Comparison of ENCODE assay signal across 1 cellular context in genomic region chr1:94120983-94121382, GRCh38.
TF ChIP-seq lines count a peak whose summit lies in the region.

Gene ABCA4 (minus strand): TSS chr1:94121148. CDS start chr1:94121045, 103 bp downstream.

TF ChIP-seq in HepG2, 621 proteins besides CTCF, POLR2A, EP300 and RAD21:
- TF ChIP-seq, protein P1, sequence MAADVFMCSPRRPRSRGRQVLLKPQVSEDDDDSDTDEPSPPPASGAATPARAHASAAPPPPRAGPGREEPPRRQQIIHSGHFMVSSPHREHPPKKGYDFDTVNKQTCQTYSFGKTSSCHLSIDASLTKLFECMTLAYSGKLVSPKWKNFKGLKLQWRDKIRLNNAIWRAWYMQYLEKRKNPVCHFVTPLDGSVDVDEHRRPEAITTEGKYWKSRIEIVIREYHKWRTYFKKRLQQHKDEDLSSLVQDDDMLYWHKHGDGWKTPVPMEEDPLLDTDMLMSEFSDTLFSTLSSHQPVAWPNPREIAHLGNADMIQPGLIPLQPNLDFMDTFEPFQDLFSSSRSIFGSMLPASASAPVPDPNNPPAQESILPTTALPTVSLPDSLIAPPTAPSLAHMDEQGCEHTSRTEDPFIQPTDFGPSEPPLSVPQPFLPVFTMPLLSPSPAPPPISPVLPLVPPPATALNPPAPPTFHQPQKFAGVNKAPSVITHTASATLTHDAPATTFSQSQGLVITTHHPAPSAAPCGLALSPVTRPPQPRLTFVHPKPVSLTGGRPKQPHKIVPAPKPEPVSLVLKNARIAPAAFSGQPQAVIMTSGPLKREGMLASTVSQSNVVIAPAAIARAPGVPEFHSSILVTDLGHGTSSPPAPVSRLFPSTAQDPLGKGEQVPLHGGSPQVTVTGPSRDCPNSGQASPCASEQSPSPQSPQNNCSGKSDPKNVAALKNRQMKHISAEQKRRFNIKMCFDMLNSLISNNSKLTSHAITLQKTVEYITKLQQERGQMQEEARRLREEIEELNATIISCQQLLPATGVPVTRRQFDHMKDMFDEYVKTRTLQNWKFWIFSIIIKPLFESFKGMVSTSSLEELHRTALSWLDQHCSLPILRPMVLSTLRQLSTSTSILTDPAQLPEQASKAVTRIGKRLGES (CRISPR knock-in tag; IDR thresholded peaks at IDR 0.05; ENCODE audit: borderline replicate concordance): no peak
- TF ChIP-seq, protein P2, sequence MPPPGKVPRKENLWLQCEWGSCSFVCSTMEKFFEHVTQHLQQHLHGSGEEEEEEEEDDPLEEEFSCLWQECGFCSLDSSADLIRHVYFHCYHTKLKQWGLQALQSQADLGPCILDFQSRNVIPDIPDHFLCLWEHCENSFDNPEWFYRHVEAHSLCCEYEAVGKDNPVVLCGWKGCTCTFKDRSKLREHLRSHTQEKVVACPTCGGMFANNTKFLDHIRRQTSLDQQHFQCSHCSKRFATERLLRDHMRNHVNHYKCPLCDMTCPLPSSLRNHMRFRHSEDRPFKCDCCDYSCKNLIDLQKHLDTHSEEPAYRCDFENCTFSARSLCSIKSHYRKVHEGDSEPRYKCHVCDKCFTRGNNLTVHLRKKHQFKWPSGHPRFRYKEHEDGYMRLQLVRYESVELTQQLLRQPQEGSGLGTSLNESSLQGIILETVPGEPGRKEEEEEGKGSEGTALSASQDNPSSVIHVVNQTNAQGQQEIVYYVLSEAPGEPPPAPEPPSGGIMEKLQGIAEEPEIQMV (CRISPR knock-in tag; IDR thresholded peaks at IDR 0.05; ENCODE audit: low read depth): no peak
- TF ChIP-seq CENPX (CRISPR knock-in tag; IDR thresholded peaks at IDR 0.05) (no peak), ZFP36L1 (CRISPR knock-in tag; IDR thresholded peaks at IDR 0.05) (no peak), ZNF335 (CRISPR knock-in tag; IDR thresholded peaks at IDR 0.05) (0 out of 2 replicates have a peak, but pooled peaks have one; percentile 9), ZNF775 (CRISPR knock-in tag; IDR thresholded peaks at IDR 0.05; ENCODE audit: borderline replicate concordance) (no peak), HNF4A (CRISPR knock-in tag; IDR thresholded peaks at IDR 0.05) (peak; percentile 12; the same call in 1 of the 2 replicates), REL (CRISPR knock-in tag; conservative IDR thresholded peaks at IDR 0.05) (no peak), ZNF350 (CRISPR knock-in tag; IDR thresholded peaks at IDR 0.05; ENCODE audit: borderline replicate concordance, low read depth) (peak; percentile 13; the same call in 1 of the 2 replicates), ZNF333 (CRISPR knock-in tag; IDR thresholded peaks at IDR 0.05; ENCODE audit: borderline replicate concordance) (no peak), BRD4 (CRISPR knock-in tag; IDR thresholded peaks at IDR 0.05) (no peak), NBN (conservative IDR thresholded peaks at IDR 0.05) (no peak), CCDC6 (CRISPR knock-in tag; IDR thresholded peaks at IDR 0.05) (peak; percentile 36), ZNF878 (CRISPR knock-in tag; IDR thresholded peaks at IDR 0.05) (0 out of 2 replicates have a peak, but pooled peaks have one; percentile 39), SNAPC4 (CRISPR knock-in tag; IDR thresholded peaks at IDR 0.05) (no peak), ZNF879 (CRISPR knock-in tag; IDR thresholded peaks at IDR 0.05) (no peak), RXRA (CRISPR knock-in tag; IDR thresholded peaks at IDR 0.05) (no peak), ZNF354B (CRISPR knock-in tag; IDR thresholded peaks at IDR 0.05) (no peak)
- TF ChIP-seq, protein P3, sequence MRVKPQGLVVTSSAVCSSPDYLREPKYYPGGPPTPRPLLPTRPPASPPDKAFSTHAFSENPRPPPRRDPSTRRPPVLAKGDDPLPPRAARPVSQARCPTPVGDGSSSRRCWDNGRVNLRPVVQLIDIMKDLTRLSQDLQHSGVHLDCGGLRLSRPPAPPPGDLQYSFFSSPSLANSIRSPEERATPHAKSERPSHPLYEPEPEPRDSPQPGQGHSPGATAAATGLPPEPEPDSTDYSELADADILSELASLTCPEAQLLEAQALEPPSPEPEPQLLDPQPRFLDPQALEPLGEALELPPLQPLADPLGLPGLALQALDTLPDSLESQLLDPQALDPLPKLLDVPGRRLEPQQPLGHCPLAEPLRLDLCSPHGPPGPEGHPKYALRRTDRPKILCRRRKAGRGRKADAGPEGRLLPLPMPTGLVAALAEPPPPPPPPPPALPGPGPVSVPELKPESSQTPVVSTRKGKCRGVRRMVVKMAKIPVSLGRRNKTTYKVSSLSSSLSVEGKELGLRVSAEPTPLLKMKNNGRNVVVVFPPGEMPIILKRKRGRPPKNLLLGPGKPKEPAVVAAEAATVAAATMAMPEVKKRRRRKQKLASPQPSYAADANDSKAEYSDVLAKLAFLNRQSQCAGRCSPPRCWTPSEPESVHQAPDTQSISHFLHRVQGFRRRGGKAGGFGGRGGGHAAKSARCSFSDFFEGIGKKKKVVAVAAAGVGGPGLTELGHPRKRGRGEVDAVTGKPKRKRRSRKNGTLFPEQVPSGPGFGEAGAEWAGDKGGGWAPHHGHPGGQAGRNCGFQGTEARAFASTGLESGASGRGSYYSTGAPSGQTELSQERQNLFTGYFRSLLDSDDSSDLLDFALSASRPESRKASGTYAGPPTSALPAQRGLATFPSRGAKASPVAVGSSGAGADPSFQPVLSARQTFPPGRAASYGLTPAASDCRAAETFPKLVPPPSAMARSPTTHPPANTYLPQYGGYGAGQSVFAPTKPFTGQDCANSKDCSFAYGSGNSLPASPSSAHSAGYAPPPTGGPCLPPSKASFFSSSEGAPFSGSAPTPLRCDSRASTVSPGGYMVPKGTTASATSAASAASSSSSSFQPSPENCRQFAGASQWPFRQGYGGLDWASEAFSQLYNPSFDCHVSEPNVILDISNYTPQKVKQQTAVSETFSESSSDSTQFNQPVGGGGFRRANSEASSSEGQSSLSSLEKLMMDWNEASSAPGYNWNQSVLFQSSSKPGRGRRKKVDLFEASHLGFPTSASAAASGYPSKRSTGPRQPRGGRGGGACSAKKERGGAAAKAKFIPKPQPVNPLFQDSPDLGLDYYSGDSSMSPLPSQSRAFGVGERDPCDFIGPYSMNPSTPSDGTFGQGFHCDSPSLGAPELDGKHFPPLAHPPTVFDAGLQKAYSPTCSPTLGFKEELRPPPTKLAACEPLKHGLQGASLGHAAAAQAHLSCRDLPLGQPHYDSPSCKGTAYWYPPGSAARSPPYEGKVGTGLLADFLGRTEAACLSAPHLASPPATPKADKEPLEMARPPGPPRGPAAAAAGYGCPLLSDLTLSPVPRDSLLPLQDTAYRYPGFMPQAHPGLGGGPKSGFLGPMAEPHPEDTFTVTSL (CRISPR knock-in tag; IDR thresholded peaks at IDR 0.05; ENCODE audit: borderline replicate concordance): no peak
- TF ChIP-seq, protein P4, sequence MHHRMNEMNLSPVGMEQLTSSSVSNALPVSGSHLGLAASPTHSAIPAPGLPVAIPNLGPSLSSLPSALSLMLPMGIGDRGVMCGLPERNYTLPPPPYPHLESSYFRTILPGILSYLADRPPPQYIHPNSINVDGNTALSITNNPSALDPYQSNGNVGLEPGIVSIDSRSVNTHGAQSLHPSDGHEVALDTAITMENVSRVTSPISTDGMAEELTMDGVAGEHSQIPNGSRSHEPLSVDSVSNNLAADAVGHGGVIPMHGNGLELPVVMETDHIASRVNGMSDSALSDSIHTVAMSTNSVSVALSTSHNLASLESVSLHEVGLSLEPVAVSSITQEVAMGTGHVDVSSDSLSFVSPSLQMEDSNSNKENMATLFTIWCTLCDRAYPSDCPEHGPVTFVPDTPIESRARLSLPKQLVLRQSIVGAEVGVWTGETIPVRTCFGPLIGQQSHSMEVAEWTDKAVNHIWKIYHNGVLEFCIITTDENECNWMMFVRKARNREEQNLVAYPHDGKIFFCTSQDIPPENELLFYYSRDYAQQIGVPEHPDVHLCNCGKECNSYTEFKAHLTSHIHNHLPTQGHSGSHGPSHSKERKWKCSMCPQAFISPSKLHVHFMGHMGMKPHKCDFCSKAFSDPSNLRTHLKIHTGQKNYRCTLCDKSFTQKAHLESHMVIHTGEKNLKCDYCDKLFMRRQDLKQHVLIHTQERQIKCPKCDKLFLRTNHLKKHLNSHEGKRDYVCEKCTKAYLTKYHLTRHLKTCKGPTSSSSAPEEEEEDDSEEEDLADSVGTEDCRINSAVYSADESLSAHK (CRISPR knock-in tag; IDR thresholded peaks at IDR 0.05; ENCODE audit: borderline replicate concordance): no peak
TF ChIP-seq in HepG2: peak in this region for 5.
